ENCODE assay signal across 9 cellular contexts in genomic region chr5:149114403-149115312, GRCh38. TPM values are rescaled to one million over a fixed set of nuclear protein-coding genes. Genes with fewer than 3 reads are reported as not detected.
DNase-seq lines count a peak whose midpoint lies in the region; ATAC-seq and TF ChIP-seq lines count a peak whose summit lies in the region.
"Had no signal": no experiment of that assay in that cellular context is flagged by ENCODE, and none has a peak within 500 bp of the region (broad histone marks: within the 10 kb centered on the region; RNA-seq: fewer than 3 reads in every experiment).

No MANE protein-coding gene starts in this region.

- TF ChIP-seq CTCF in BE2C (IDR thresholded peaks at IDR 0.05; ENCODE audit: low read depth, low read length) (peak; percentile 95), nephron progenitor cell (IDR thresholded peaks at IDR 0.05) (peak; percentile 66)

- no peaks in the 10 kb centered on the region for H3K9me3 Mint-ChIP-seq in nephron progenitor cell

- H3K4me3 Mint-ChIP-seq in nephron progenitor cell = no peak overlapping the region

- H3K4me3 ChIP-seq in BE2C (ENCODE audit: low read depth, low read length) = no peak overlapping the region

- H3K4me1 ChIP-seq in BE2C = peaks cover 3% of the 10 kb centered on the region

- H3K9me3 ChIP-seq in BE2C = no peaks in the 10 kb centered on the region

- no peaks in the 10 kb centered on the region for H3K36me3 ChIP-seq in BE2C

- peaks cover 4% of the 10 kb centered on the region for H3K27me3 Mint-ChIP-seq in nephron progenitor cell (ENCODE audit: low read depth, poor library complexity)

- H3K27me3 ChIP-seq in BE2C = no peaks in the 10 kb centered on the region

- DNase-seq in BE2C (peak; percentile 71), NCI-H69 (lab: John Stamatoyannopoulos, UW) (peak; percentile 79), fibroblast of gingiva (ENCODE audit: low read depth) (peak; percentile 68), nephron progenitor cell (peak; percentile 56), ureter (ENCODE audit: low spot score) (peak; percentile 78)
- DNase-seq in activated CD8-positive, alpha-beta memory T cell treated with anti-CD3 and anti-CD28 coated beads, Interleukin-2, amount 50 U/mL, for 4 hours = peak; percentile 28

- no peak overlapping the region for H3K27ac Mint-ChIP-seq in nephron progenitor cell

- H3K36me3 Mint-ChIP-seq in nephron progenitor cell (ENCODE audit: low read depth) = no peaks in the 10 kb centered on the region

- peaks cover 5% of the 10 kb centered on the region for H3K4me1 Mint-ChIP-seq in nephron progenitor cell

- ATAC-seq in GM18508 (IDR thresholded peaks at IDR 0.05; ENCODE audit: insufficient read depth, unreplicated experiment) = peak; percentile 52
- ATAC-seq in HG03097 (IDR thresholded peaks at IDR 0.05; ENCODE audit: low FRiP score, unreplicated experiment) = peak; percentile 85

RNA-seq across cellular contexts. Expression of gene ABLIM3, which starts 26.6 kb away (rescaled TPM):
- polyA plus RNA-seq in BE2C (2012; ENCODE audit: insufficient read depth, insufficient read length, low read depth) = 4.6 TPM
- 101 TPM for total RNA-seq in ureter
- total RNA-seq: T-helper 2 cell treated with Interferon-gamma antibody and Interleukin-4, amounts not matched to agents 100 ng/mL and 5 ng/mL, for 36 hours had no signal

RNA-seq across cellular contexts. Expression of gene SH3TC2, which starts 51.8 kb away (rescaled TPM):
- 1.4 TPM for polyA plus RNA-seq in BE2C (2012; ENCODE audit: insufficient read depth, insufficient read length, low read depth)
- total RNA-seq in ureter = 70.0 TPM
- total RNA-seq: T-helper 2 cell treated with Interferon-gamma antibody and Interleukin-4, amounts not matched to agents 100 ng/mL and 5 ng/mL, for 36 hours had no signal

Comparison
In these comparisons a context has a peak if more than half of its experiments do, and no peak if none do; other contexts are left out.
1. DNase-seq: peak in every context shown above with its lines; median percentile 79 in NCI-H69; 78 in ureter; 71 in BE2C; 68 in fibroblast of gingiva; 56 in nephron progenitor cell; 28 in activated CD8-positive, alpha-beta memory T cell treated with anti-CD3 and anti-CD28 coated beads, Interleukin-2, amount 50 U/mL, for 4 hours.